In the genomic region with DNA sequence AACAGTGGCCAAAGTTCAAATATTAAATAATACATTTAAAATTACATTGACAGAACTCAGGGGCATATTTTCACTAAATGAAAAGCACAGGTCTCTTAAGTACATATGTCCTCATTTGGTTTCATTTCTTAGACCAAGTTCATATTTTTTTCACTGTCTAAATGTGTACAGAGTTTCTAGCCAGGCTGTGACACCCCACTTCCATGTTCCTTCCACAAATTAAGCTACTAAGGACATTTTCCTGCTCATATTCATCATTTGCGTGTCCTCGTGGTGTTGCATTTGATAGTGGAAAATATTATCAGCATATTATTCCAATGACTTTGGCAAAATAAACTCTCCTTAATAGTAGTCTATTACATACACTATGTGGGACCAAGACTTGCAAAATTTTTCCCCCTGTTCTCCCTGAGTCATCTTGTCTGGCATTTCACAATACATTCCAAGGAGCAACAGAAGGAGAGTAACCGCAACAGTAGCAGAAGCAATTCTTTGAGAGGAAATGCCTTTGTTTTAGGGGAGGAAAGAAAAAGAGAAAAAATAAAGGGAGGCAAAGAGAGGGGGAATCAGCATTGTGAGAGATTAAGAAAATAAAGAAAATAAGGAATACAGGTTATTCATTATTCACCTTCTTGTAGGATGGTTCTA, we compare ENCODE assay signal across 10 cellular contexts.
DNase-seq lines count a peak whose midpoint lies in the region; ATAC-seq lines count a peak whose summit lies in the region.
"Had no signal": no experiment of that assay in that cellular context is flagged by ENCODE, and none has a peak within 500 bp of the region (broad histone marks: within the 10 kb centered on the region; RNA-seq: fewer than 3 reads in every experiment).

No MANE protein-coding gene starts in this region.

- ATAC-seq in HG02870 (IDR thresholded peaks at IDR 0.05; ENCODE audit: unreplicated experiment) (no peak), HG02852 (IDR thresholded peaks at IDR 0.05; ENCODE audit: unreplicated experiment) (no peak), HG02884 (IDR thresholded peaks at IDR 0.05; ENCODE audit: unreplicated experiment) (no peak), esophagus mucosa (no peak)

- no peaks in the 10 kb centered on the region for H3K9me3 ChIP-seq in SJSA1 (replicated peaks)

- no peak overlapping the region for H3K4me3 ChIP-seq in SJSA1

- DNase-seq in GM03348 (ENCODE audit: low spot score) (peak; percentile 76), SJSA1 (ENCODE audit: low read depth in 1 of 2, low spot score in 2 of 2) (peak; percentile 59 to 89), fibroblast of the conjunctiva (ENCODE audit: low read depth) (peak; percentile 88), renal cortical epithelial cell (ENCODE audit: low read depth) (peak; percentile 82)
- DNase-seq: activated T-cell treated with anti-CD3 and anti-CD28 coated beads, Interleukin-2, amount 50 U/mL, for 24 hours; NCI-H146 had no signal

- no peaks in the 10 kb centered on the region for H3K36me3 ChIP-seq in SJSA1

- peaks cover 62% of the 10 kb centered on the region for H3K4me1 ChIP-seq in SJSA1 (replicated peaks)

- no peaks in the 10 kb centered on the region for H3K27me3 ChIP-seq in SJSA1 (replicated peaks)

- H3K27ac ChIP-seq in SJSA1, result peak overlapping the region; percentile 91
